17 cellular contexts compared by ENCODE assay signal in the genomic region with DNA sequence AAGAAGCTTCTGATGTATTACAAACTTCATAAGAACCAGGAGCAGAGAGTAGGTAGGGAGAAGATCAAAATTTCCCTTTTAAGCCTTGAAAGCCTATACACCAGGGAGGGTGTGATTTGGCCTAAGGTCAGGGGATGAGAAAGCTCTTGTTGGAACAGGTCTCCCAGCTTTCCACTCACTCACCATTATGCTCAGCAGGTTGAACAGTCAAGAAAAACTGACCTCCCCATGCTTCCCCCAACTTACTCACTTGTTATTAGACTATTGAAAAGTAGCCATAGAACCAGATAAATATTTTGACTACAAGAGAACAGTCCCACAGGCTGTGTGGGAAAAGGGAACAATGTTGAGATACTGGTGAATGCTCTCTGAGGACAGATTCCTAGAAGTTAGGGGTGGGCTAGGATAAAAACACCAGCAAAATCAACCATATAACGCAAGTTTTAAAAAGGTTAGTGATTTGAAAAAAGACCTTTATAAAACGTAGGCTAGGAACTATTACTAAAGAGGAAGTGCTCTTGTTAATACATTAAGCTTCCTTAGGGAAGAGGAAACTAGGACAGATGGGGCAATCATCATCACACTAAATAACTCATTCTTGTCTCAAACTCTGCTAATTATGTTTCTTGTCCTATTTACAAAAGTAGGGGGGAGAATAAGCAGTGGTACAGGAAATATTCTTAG. TPM values are rescaled to one million over a fixed set of nuclear protein-coding genes. Genes with fewer than 3 reads are reported as not detected.
DNase-seq lines count a peak whose midpoint lies in the region; ATAC-seq and TF ChIP-seq lines count a peak whose summit lies in the region.
"Had no signal": no experiment of that assay in that cellular context is flagged by ENCODE, and none has a peak within 500 bp of the region (broad histone marks: within the 10 kb centered on the region; RNA-seq: fewer than 3 reads in every experiment).

No MANE protein-coding gene starts in this region.

- H3K27ac ChIP-seq in BLaER1 (0 out of 2 replicates have a peak overlapping the region, but pooled peaks have one; percentile 10), Karpas-422 (ENCODE audit: low read length) (peak overlapping the region; percentile 100), tibial nerve (peak overlapping the region in 2 of 4 donors; percentile 79 to 88)

- H3K9me3 ChIP-seq in BLaER1 (no peaks in the 10 kb centered on the region), Karpas-422 (ENCODE audit: low read length) (no peaks in the 10 kb centered on the region), tibial nerve (no peaks in the 10 kb centered on the region)

- H3K4me1 ChIP-seq in BLaER1 (peaks cover 78% of the 10 kb centered on the region), Karpas-422 (ENCODE audit: low read length) (peaks cover 99% of the 10 kb centered on the region), tibial nerve (peaks cover 3 to 76% (median 49%) of the 10 kb centered on the region in 4 donors)

- H3K9ac ChIP-seq in BLaER1 (no peak overlapping the region), Karpas-422 (ENCODE audit: low read length) (no peak overlapping the region)

- ATAC-seq in GM18858 (IDR thresholded peaks at IDR 0.05; ENCODE audit: unreplicated experiment) = no peak

- intact Hi-C loops in activated CD4-positive, alpha-beta memory T cell treated with anti-CD3 and anti-CD28 coated beads for 36 hours (cut with micrococcal nuclease) = no loop called here

- TF ChIP-seq EP300 in tibial nerve (IDR thresholded peaks at IDR 0.05) = no peak

- POLR2A ChIA-PET in activated CD4-positive, alpha-beta memory T cell treated with anti-CD3 and anti-CD28 coated beads for 36 hours (lab: Charles Lee) = interaction anchor here (1.8 kb wide), 1 partner anchor 200 kb away, joined by 5 read pairs; no protein-coding TSS in a partner anchor

- peak overlapping the region; percentile 95 for H3K27ac Mint-ChIP-seq in chondrocyte (ENCODE audit: unreplicated experiment)
- peak overlapping the region; percentile 83 for H3K27ac Mint-ChIP-seq in neural crest cell (ENCODE audit: unreplicated experiment)
- no peak overlapping the region for H3K27ac Mint-ChIP-seq in activated CD4-positive, alpha-beta memory T cell treated with anti-CD3 and anti-CD28 coated beads for 36 hours
- H3K27ac Mint-ChIP-seq: activated B cell treated with CpG ODN at 0.5 μM for 24 hours, endodermal cell had no signal

- H3K4me3 ChIP-seq in BLaER1 = no peak overlapping the region
- H3K4me3 ChIP-seq in Karpas-422 (ENCODE audit: low read length) = no peak overlapping the region
- H3K4me3 ChIP-seq in tibial nerve = no peak overlapping the region

- H3K4me2 ChIP-seq in BLaER1 = no peak overlapping the region
- H3K4me2 ChIP-seq in Karpas-422 (ENCODE audit: low read depth, low read length, poor library complexity, severe bottlenecking) = no peak overlapping the region

- H3K9me3 Mint-ChIP-seq in chondrocyte (ENCODE audit: low read depth) (no peaks in the 10 kb centered on the region), neural crest cell (peaks cover 3% of the 10 kb centered on the region)
- H3K9me3 Mint-ChIP-seq in activated CD4-positive, alpha-beta memory T cell treated with anti-CD3 and anti-CD28 coated beads for 36 hours = no peaks in the 10 kb centered on the region
- H3K9me3 Mint-ChIP-seq: activated B cell treated with CpG ODN at 0.5 μM for 24 hours; endodermal cell; stimulated activated naive CD8-positive, alpha-beta T cell treated with anti-CD3 and anti-CD28 coated beads, Interleukin-15, Interleukin-2, amounts not matched to agents 100 ng/mL and 50 ng/mL, for 24 hours had no signal

- peaks cover 4% of the 10 kb centered on the region for H3K36me3 Mint-ChIP-seq in chondrocyte (ENCODE audit: low read depth)
- peaks cover 33% of the 10 kb centered on the region for H3K36me3 Mint-ChIP-seq in neural crest cell (ENCODE audit: low read depth)
- peaks cover 55% of the 10 kb centered on the region for H3K36me3 Mint-ChIP-seq in activated CD4-positive, alpha-beta memory T cell treated with anti-CD3 and anti-CD28 coated beads for 36 hours

- TF ChIP-seq CTCF in chondrocyte (IDR thresholded peaks at IDR 0.05) (no peak), neural crest cell (conservative IDR thresholded peaks at IDR 0.05) (no peak), tibial nerve (IDR thresholded peaks at IDR 0.05) (no peak)

- H2AFZ ChIP-seq in Karpas-422 (ENCODE audit: low read length) = no peak overlapping the region

- WGBS in tibial nerve, 2 donors = 60 to 70% methylated on average over 2 of the region's 2 CpGs

- H3K27me3 ChIP-seq in BLaER1 (no peaks in the 10 kb centered on the region), Karpas-422 (ENCODE audit: low read length) (no peaks in the 10 kb centered on the region), tibial nerve (no peaks in the 10 kb centered on the region)

- H3K36me3 ChIP-seq in BLaER1 = peaks cover 93% of the 10 kb centered on the region
- H3K36me3 ChIP-seq in Karpas-422 (ENCODE audit: insufficient read depth, low read length) = peaks cover 59% of the 10 kb centered on the region
- H3K36me3 ChIP-seq in tibial nerve = peaks cover 0 to 30% (median 0%) of the 10 kb centered on the region in 3 donors

- DNase-seq in Karpas-422 = no peak
- no peak for DNase-seq in chondrocyte (ENCODE audit: low spot score)
- no peak for DNase-seq in neural crest cell (ENCODE audit: low read depth, low spot score)
- no peak for DNase-seq in NCI-H748 (lab: John Stamatoyannopoulos, UW; ENCODE audit: unreplicated experiment)
- no peak for DNase-seq in activated CD4-positive, alpha-beta memory T cell treated with anti-CD3 and anti-CD28 coated beads for 36 hours
- DNase-seq in tibial nerve (ENCODE audit: low spot score in 2 of 2) = no peak
- DNase-seq: activated B cell treated with CpG ODN at 0.5 μM for 24 hours; activated T-cell treated with anti-CD3 and anti-CD28 coated beads, Interleukin-2, amount 50 U/mL, for 1 hour; aorta; C1 segment of cervical spinal cord; endodermal cell; NCI-H1417; NCI-H524; SHP77 treated with DMSO at 0.1 percent for 48 hours had no signal

- H3K4me1 Mint-ChIP-seq in chondrocyte (ENCODE audit: low read depth) (peaks cover 92% of the 10 kb centered on the region), neural crest cell (peaks cover 96% of the 10 kb centered on the region)
- H3K4me1 Mint-ChIP-seq in activated CD4-positive, alpha-beta memory T cell treated with anti-CD3 and anti-CD28 coated beads for 36 hours (ENCODE audit: low read depth) = peaks cover 33% of the 10 kb centered on the region

- TF ChIP-seq POLR2A in tibial nerve (IDR thresholded peaks at IDR 0.05) = no peak

- no peaks in the 10 kb centered on the region for H3K9me2 ChIP-seq in Karpas-422 (replicated peaks; ENCODE audit: insufficient read depth, low read length)

- peaks cover 17% of the 10 kb centered on the region for H3K79me2 ChIP-seq in Karpas-422 (ENCODE audit: low read length)

- no peaks in the 10 kb centered on the region for H3K27me3 Mint-ChIP-seq in chondrocyte (ENCODE audit: low read depth)
- H3K27me3 Mint-ChIP-seq in neural crest cell (ENCODE audit: low read depth) = no peaks in the 10 kb centered on the region
- H3K27me3 Mint-ChIP-seq in activated CD4-positive, alpha-beta memory T cell treated with anti-CD3 and anti-CD28 coated beads for 36 hours = no peaks in the 10 kb centered on the region
- H3K27me3 Mint-ChIP-seq: activated B cell treated with CpG ODN at 0.5 μM for 24 hours; stimulated activated naive CD8-positive, alpha-beta T cell treated with anti-CD3 and anti-CD28 coated beads, Interleukin-15, Interleukin-2, amounts not matched to agents 100 ng/mL and 50 ng/mL, for 24 hours had no signal

- CTCF ChIA-PET in activated CD4-positive, alpha-beta memory T cell treated with anti-CD3 and anti-CD28 coated beads for 36 hours (lab: Charles Lee) = interaction anchor here (1.1 to 1.7 kb wide), 2 partner anchors 48 to 190 kb away, joined by 4 to 5 read pairs; a partner anchor contains a TSS

- H4K20me1 ChIP-seq in BLaER1 (no peaks in the 10 kb centered on the region), Karpas-422 (ENCODE audit: insufficient read depth, low read depth, low read length) (no peaks in the 10 kb centered on the region)

- H3K4me3 Mint-ChIP-seq in chondrocyte (ENCODE audit: unreplicated experiment) (no peak overlapping the region), neural crest cell (peak overlapping the region; percentile 35)
- no peak overlapping the region for H3K4me3 Mint-ChIP-seq in activated CD4-positive, alpha-beta memory T cell treated with anti-CD3 and anti-CD28 coated beads for 36 hours
- H3K4me3 Mint-ChIP-seq: activated B cell treated with CpG ODN at 0.5 μM for 24 hours; endodermal cell; stimulated activated naive CD8-positive, alpha-beta T cell treated with anti-CD3 and anti-CD28 coated beads, Interleukin-15, Interleukin-2, amounts not matched to agents 100 ng/mL and 50 ng/mL, for 24 hours had no signal

RNA-seq across cellular contexts. Expression of a gene that starts 30.9 kb away (rescaled TPM):
- 5.1 and 5.8 TPM in 2 replicates for total RNA-seq in Karpas-422 (2014; rRNA removed; shearing (Covaris generic); ENCODE audit: low replicate concordance)
- total RNA-seq in chondrocyte (1.7 to 3.6 TPM (median 2.0 TPM) in 3 replicates), neural crest cell (2.2 and 3.0 TPM in 2 replicates), tibial nerve (1 to 10 TPM; 3.1 to 5.9 (median 3.8) TPM)
- total RNA-seq in activated CD4-positive, alpha-beta memory T cell treated with anti-CD3 and anti-CD28 coated beads for 36 hours = not detected

RNA-seq across cellular contexts. Expression of a gene that starts 34.9 kb away (rescaled TPM):
- total RNA-seq in Karpas-422 (2014; rRNA removed; shearing (Covaris generic); ENCODE audit: low replicate concordance) = 7.0 and 11.8 TPM in 2 replicates
- 0.72 to 1.8 TPM (median 1.1 TPM) in 3 replicates for total RNA-seq in chondrocyte
- 14.8 and 15.9 TPM in 2 replicates for total RNA-seq in neural crest cell
- total RNA-seq in activated CD4-positive, alpha-beta memory T cell treated with anti-CD3 and anti-CD28 coated beads for 36 hours = not detected
- 10 to 100 TPM in 1 of 4 donors, 1 to 10 TPM in 3; 3.3 to 11.7 (median 5.1) TPM for total RNA-seq in tibial nerve

RNA-seq across cellular contexts. Expression of a gene that starts 44.0 kb away (rescaled TPM):
- 61.3 and 75.2 TPM in 2 replicates for total RNA-seq in Karpas-422 (2014; rRNA removed; shearing (Covaris generic); ENCODE audit: low replicate concordance)
- total RNA-seq in chondrocyte (68.9 to 91.8 TPM (median 90.8 TPM) in 3 replicates), neural crest cell (98.2 and 107 TPM in 2 replicates), tibial nerve (10 to 100 TPM; 40.4 to 77.7 (median 56.3) TPM)
- total RNA-seq in activated CD4-positive, alpha-beta memory T cell treated with anti-CD3 and anti-CD28 coated beads for 36 hours = not detected

Comparison
In these comparisons a context has a peak if more than half of its experiments do, and no peak if none do; other contexts are left out.
1. RNA of a gene that starts 44.0 kb away (total RNA-seq): 98.2 to 107 TPM in neural crest cell, 68.9 to 91.8 TPM in chondrocyte, 40.4 to 77.7 TPM in tibial nerve and 61.3 to 75.2 TPM in Karpas-422; not detected in activated CD4-positive, alpha-beta memory T cell treated with anti-CD3 and anti-CD28 coated beads for 36 hours; every median in the first group is over 10 times any median in the second.